17 cellular contexts compared by ENCODE assay signal in genomic region chr16:85019659-85020245, GRCh38. TPM values are rescaled to one million over a fixed set of nuclear protein-coding genes. Genes with fewer than 3 reads are reported as not detected.
DNase-seq lines count a peak whose midpoint lies in the region; ATAC-seq and TF ChIP-seq lines count a peak whose summit lies in the region.
"Had no signal": no experiment of that assay in that cellular context is flagged by ENCODE, and none has a peak within 500 bp of the region (broad histone marks: within the 10 kb centered on the region; RNA-seq: fewer than 3 reads in every experiment).

No MANE protein-coding gene starts in this region.

- no peak overlapping the region for H2BK120ac ChIP-seq in IMR-90 (ENCODE audit: low read depth, low read length)

- H4K91ac ChIP-seq in IMR-90 (ENCODE audit: insufficient read depth, low read depth, low read length): no peak overlapping the region

- H3K27me3 ChIP-seq in IMR-90 (ENCODE audit: control insufficient read depth, insufficient read depth, low read length) (no peaks in the 10 kb centered on the region), gastroesophageal sphincter (no peaks in the 10 kb centered on the region), suprapubic skin (no peaks in the 10 kb centered on the region), ovary (no peaks in the 10 kb centered on the region)
- H3K27me3 ChIP-seq: esophagus muscularis mucosa, uterus had no signal

- H2AFZ ChIP-seq in IMR-90 (replicated peaks; ENCODE audit: low read length, poor library complexity): no peak overlapping the region

- H3K4ac ChIP-seq in IMR-90 (ENCODE audit: low read depth, low read length): no peak overlapping the region

- dilution Hi-C loops in IMR-90 (cut with HindIII; ENCODE audit: low sequenced_read_pairs, unreplicated experiment): no loop called here

- intact Hi-C loops in IMR-90 (cut with micrococcal nuclease): no loop called here
- intact Hi-C loops in posterior vena cava (cut with DNase I): no loop called here
- intact Hi-C loops in ovary (cut with DNase I): no loop called here

- TF ChIP-seq EP300 in gastroesophageal sphincter (IDR thresholded peaks at IDR 0.05) (no peak), suprapubic skin (IDR thresholded peaks at IDR 0.05) (no peak), ovary (IDR thresholded peaks at IDR 0.05) (no peak)

- H3K56ac ChIP-seq in IMR-90 (ENCODE audit: extremely low read depth, insufficient read depth, low read length): no peak overlapping the region

- no peaks in the 10 kb centered on the region for H3K79me1 ChIP-seq in IMR-90 (ENCODE audit: low read depth in 1 of 2, low read length in 2 of 2)

- H3K4me3 ChIP-seq in IMR-90 (ENCODE audit: insufficient read depth, low read depth, low read length): no peak overlapping the region
- H3K4me3 ChIP-seq in gastroesophageal sphincter: no peak overlapping the region
- H3K4me3 ChIP-seq in suprapubic skin: no peak overlapping the region
- no peak overlapping the region for H3K4me3 ChIP-seq in ovary
- H3K4me3 ChIP-seq: esophagus muscularis mucosa, uterus had no signal

- no peak for TF ChIP-seq POLR2A in IMR-90 (IDR thresholded peaks at IDR 0.05; ENCODE audit: low read depth, low read length)
- TF ChIP-seq POLR2A in gastroesophageal sphincter (IDR thresholded peaks at IDR 0.05): no peak
- no peak for TF ChIP-seq POLR2A in suprapubic skin (IDR thresholded peaks at IDR 0.05)
- no peak for TF ChIP-seq POLR2A in ovary (IDR thresholded peaks at IDR 0.05)

- H3K9ac ChIP-seq in IMR-90 (ENCODE audit: low read depth, low read length): no peak overlapping the region

- no peak for TF ChIP-seq RAD21 in IMR-90 (IDR thresholded peaks at IDR 0.05; ENCODE audit: low read length)

- WGBS in IMR-90 (ENCODE audit: extremely low coverage in 2 of 2, insufficient read length in 1 of 2), 2 experiments: 30% methylated on average over 2 of the region's 9 CpGs; no CpG with 5 or more reads in 1 of the 2 experiments
- 46 to 50% methylated on average over 5 to 8 of the region's 9 CpGs for WGBS in gastroesophageal sphincter (ENCODE audit: low coverage in 1 of 2), 2 donors
- WGBS in suprapubic skin: 50% methylated on average over 5 of the region's 9 CpGs
- 48 to 53% (median 53%) methylated on average over 9 of the region's 9 CpGs for WGBS in ovary, 3 donors

- 0 out of 2 replicates have a peak overlapping the region, but pooled peaks have one; percentile 9 for H2AK5ac ChIP-seq in IMR-90 (ENCODE audit: low read depth, low read length)

- no peak overlapping the region for H4K5ac ChIP-seq in IMR-90 (ENCODE audit: low read depth, low read length)

- H4K20me1 ChIP-seq in IMR-90 (ENCODE audit: insufficient read depth, low read length): no peaks in the 10 kb centered on the region; the same call in 1 of the 2 replicates

- H3K27ac ChIP-seq in IMR-90 (ENCODE audit: insufficient read depth, low read length): no peak overlapping the region
- H3K27ac ChIP-seq in gastroesophageal sphincter: no peak overlapping the region
- H3K27ac ChIP-seq in suprapubic skin: no peak overlapping the region
- no peak overlapping the region for H3K27ac ChIP-seq in ovary
- H3K27ac ChIP-seq: esophagus muscularis mucosa, uterus had no signal

- in situ Hi-C loops in IMR-90 (cut with MboI; ENCODE audit: low sequenced_read_pairs): no loop called here

- H3K4me2 ChIP-seq in IMR-90 (ENCODE audit: low read depth, low read length): no peak overlapping the region

- H3K4me1 ChIP-seq in IMR-90 (ENCODE audit: control insufficient read depth, insufficient read depth, low read length): peaks cover 2% of the 10 kb centered on the region; the same call in 1 of the 2 replicates
- peaks cover 0 to 10% (median 0%) of the 10 kb centered on the region in 3 donors for H3K4me1 ChIP-seq in gastroesophageal sphincter
- peaks cover 14% of the 10 kb centered on the region for H3K4me1 ChIP-seq in suprapubic skin
- H3K4me1 ChIP-seq in ovary (ENCODE audit: insufficient read depth): no peaks in the 10 kb centered on the region
- H3K4me1 ChIP-seq: uterus had no signal

- H2BK20ac ChIP-seq in IMR-90 (ENCODE audit: low read depth, low read length): no peak overlapping the region

- H2AK9ac ChIP-seq in IMR-90 (replicated peaks; ENCODE audit: low read depth, low read length, poor library complexity): no peak overlapping the region

- H3K9me3 ChIP-seq in IMR-90 (ENCODE audit: control insufficient read depth, insufficient read depth, low read length): no peaks in the 10 kb centered on the region
- no peaks in the 10 kb centered on the region for H3K9me3 ChIP-seq in gastroesophageal sphincter
- no peaks in the 10 kb centered on the region for H3K9me3 ChIP-seq in suprapubic skin
- no peaks in the 10 kb centered on the region for H3K9me3 ChIP-seq in ovary
- H3K9me3 ChIP-seq: esophagus muscularis mucosa, uterus had no signal

- no peak overlapping the region for H2BK5ac ChIP-seq in IMR-90 (ENCODE audit: low read depth, low read length, poor library complexity, severe bottlenecking)

- ATAC-seq in IMR-90 (ENCODE audit: low read depth): no peak
- peak; percentile 78 for ATAC-seq in gastroesophageal sphincter
- ATAC-seq: Panc1, WTC11 had no signal

- no peaks in the 10 kb centered on the region for H3K36me3 ChIP-seq in IMR-90 (ENCODE audit: control insufficient read depth, insufficient read depth, low read length)
- no peaks in the 10 kb centered on the region for H3K36me3 ChIP-seq in gastroesophageal sphincter
- H3K36me3 ChIP-seq in suprapubic skin: no peaks in the 10 kb centered on the region
- H3K36me3 ChIP-seq in ovary: no peaks in the 10 kb centered on the region
- H3K36me3 ChIP-seq: esophagus muscularis mucosa, uterus had no signal

- no peak overlapping the region for H4K8ac ChIP-seq in IMR-90 (ENCODE audit: low read depth in 2 of 2, low read length in 2 of 2)

- no peak overlapping the region for H2BK15ac ChIP-seq in IMR-90 (ENCODE audit: low read depth, low read length)

- DNase-seq in IMR-90: no peak
- peak; percentile 39 for DNase-seq in NCI-H2196 treated with DMSO at 0.1 percent for 48 hours (lab: John Stamatoyannopoulos, UW; ENCODE audit: unreplicated experiment)
- peak; percentile 78 for DNase-seq in posterior vena cava (ENCODE audit: low spot score)
- DNase-seq in suprapubic skin (ENCODE audit: low spot score in 2 of 2): no peak
- DNase-seq in ovary: no peak
- no peak for DNase-seq in NCI-H1417 treated with DMSO at 0.1 percent for 48 hours (lab: John Stamatoyannopoulos, UW)
- DNase-seq in NCI-H446 treated with DMSO at 0.1 percent for 48 hours (lab: John Stamatoyannopoulos, UW): no peak
- DNase-seq: activated effector memory CD4-positive, alpha-beta T cell treated with Interleukin-2 at 50 U/mL for 16 hours; anterior cingulate cortex; DMS53; NCI-H524 treated with DMSO at 0.1 percent for 48 hours; stimulated activated CD4-positive, alpha-beta T cell treated with anti-CD3 and anti-CD28 coated beads, Interleukin-4, amount 100 ng/mL, for 4 hours had no signal

- TF ChIP-seq CTCF in IMR-90 (conservative IDR thresholded peaks at IDR 0.05; ENCODE audit: low read depth, low read length) (no peak), gastroesophageal sphincter (IDR thresholded peaks at IDR 0.05) (no peak), suprapubic skin (IDR thresholded peaks at IDR 0.05) (no peak), ovary (IDR thresholded peaks at IDR 0.05) (no peak)

- no peak overlapping the region for H3K23ac ChIP-seq in IMR-90 (ENCODE audit: low read depth, low read length)

- CTCF ChIA-PET in IMR-90 (lab: Yijun Ruan, JAX): no interaction called here

- no peak overlapping the region for H3K18ac ChIP-seq in IMR-90 (ENCODE audit: low read depth, low read length)

- BruUV-seq in IMR-90 (replicated peaks; lab: Mats Ljungman, UMichigan): no TSS peak

- H3K14ac ChIP-seq in IMR-90 (replicated peaks; ENCODE audit: low read depth, low read length): no peak overlapping the region

- POLR2A ChIA-PET in IMR-90 (lab: Charles Lee; ENCODE audit: unreplicated experiment): no interaction called here

- no peaks in the 10 kb centered on the region; the same call in 1 of the 2 replicates for H3K9me1 ChIP-seq in IMR-90 (ENCODE audit: insufficient read depth, low read length)

TF ChIP-seq in IMR-90, 13 proteins besides CTCF, POLR2A, EP300 and RAD21 (continues in another document):
- TF ChIP-seq RCOR1 (IDR thresholded peaks at IDR 0.05; ENCODE audit: insufficient replicate concordance, low read length): no peak
- TF ChIP-seq MXI1 (IDR thresholded peaks at IDR 0.05; ENCODE audit: borderline replicate concordance, low read depth, low read length): no peak
- no peak for TF ChIP-seq CHD1 (IDR thresholded peaks at IDR 0.05; ENCODE audit: low read depth, low read length)
- TF ChIP-seq SMC3 (IDR thresholded peaks at IDR 0.05; ENCODE audit: low read depth, low read length): no peak
- no peak for TF ChIP-seq CEBPB (IDR thresholded peaks at IDR 0.05; ENCODE audit: low read depth, low read length)
- TF ChIP-seq, protein P1, sequence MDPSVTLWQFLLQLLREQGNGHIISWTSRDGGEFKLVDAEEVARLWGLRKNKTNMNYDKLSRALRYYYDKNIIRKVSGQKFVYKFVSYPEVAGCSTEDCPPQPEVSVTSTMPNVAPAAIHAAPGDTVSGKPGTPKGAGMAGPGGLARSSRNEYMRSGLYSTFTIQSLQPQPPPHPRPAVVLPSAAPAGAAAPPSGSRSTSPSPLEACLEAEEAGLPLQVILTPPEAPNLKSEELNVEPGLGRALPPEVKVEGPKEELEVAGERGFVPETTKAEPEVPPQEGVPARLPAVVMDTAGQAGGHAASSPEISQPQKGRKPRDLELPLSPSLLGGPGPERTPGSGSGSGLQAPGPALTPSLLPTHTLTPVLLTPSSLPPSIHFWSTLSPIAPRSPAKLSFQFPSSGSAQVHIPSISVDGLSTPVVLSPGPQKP (IDR thresholded peaks at IDR 0.05; ENCODE audit: borderline replicate concordance, low read depth, low read length): no peak
- no peak for TF ChIP-seq NFE2L2 (IDR thresholded peaks at IDR 0.05; ENCODE audit: low read depth, low read length)
- no peak for TF ChIP-seq RFX5 (IDR thresholded peaks at IDR 0.05; ENCODE audit: low read depth, low read length)

RNA-seq across cellular contexts. Expression of gene KIAA0513, which starts 7.8 kb away (rescaled TPM):
- total RNA-seq in IMR-90 (2012; rRNA removed) (9.5 and 10.3 TPM in 2 replicates), gastroesophageal sphincter (10 to 100 TPM; 14.8 to 43.4 (median 28.5) TPM), posterior vena cava (10 to 100 TPM; 14.7 to 15.8 TPM), suprapubic skin (10 to 100 TPM; 23.7 to 32.3 (median 26.6) TPM), ovary (10 to 100 TPM in 1 of 7 donors, 1 to 10 TPM in 6; 3.4 to 12.8 (median 7.5) TPM)
- polyA plus RNA-seq in IMR-90 (2012; rRNA removed) (9.5 and 11.4 TPM in 2 replicates), ovary (1 to 10 TPM; 2.8 to 3.9 TPM)
- 5.7 and 7.2 TPM in 2 replicates for polyA plus RNA-seq in IMR-90 (2012; cell fraction: cytosol; rRNA removed)
- polyA plus RNA-seq in IMR-90 (2012; cell fraction: nucleus; rRNA removed; ENCODE audit: low replicate concordance): 10.8 and 15.5 TPM in 2 replicates

RNA-seq across cellular contexts. Expression of gene ZDHHC7, which starts 8.4 kb away (rescaled TPM):
- total RNA-seq in IMR-90 (2012; rRNA removed) (80.1 and 81.1 TPM in 2 replicates), gastroesophageal sphincter (10 to 100 TPM; 55.3 to 77.5 (median 66.3) TPM), posterior vena cava (10 to 100 TPM; 34.0 to 38.5 TPM), suprapubic skin (10 to 100 TPM; 45.9 to 65.5 (median 54.3) TPM), ovary (10 to 100 TPM; 28.3 to 39.6 (median 32.7) TPM)
- polyA plus RNA-seq in IMR-90 (2012; rRNA removed) (97.1 and 104 TPM in 2 replicates), ovary (10 to 100 TPM; 23.9 to 54.5 TPM)
- polyA plus RNA-seq in IMR-90 (2012; cell fraction: cytosol; rRNA removed): 86.7 and 88.8 TPM in 2 replicates
- 63.2 and 114 TPM in 2 replicates for polyA plus RNA-seq in IMR-90 (2012; cell fraction: nucleus; rRNA removed; ENCODE audit: low replicate concordance)

Comparison
In these comparisons a context has a peak if more than half of its experiments do, and no peak if none do; other contexts are left out.
1. DNase-seq: peak in NCI-H2196 treated with DMSO at 0.1 percent for 48 hours (single experiment) and posterior vena cava (single experiment); none in IMR-90 (single experiment), suprapubic skin (0 of 2), ovary (0 of 5), NCI-H1417 treated with DMSO at 0.1 percent for 48 hours (single experiment) and NCI-H446 treated with DMSO at 0.1 percent for 48 hours (single experiment).